In genomic region chr11:131764126-131764525, GRCh38 we compare ENCODE assay signal across 25 cellular contexts.
"Had no signal": no experiment of that assay in that cellular context is flagged by ENCODE, and none has a peak within 500 bp of the region (broad histone marks: within the 10 kb centered on the region; RNA-seq: fewer than 3 reads in every experiment).

No MANE protein-coding gene starts in this region.

- DNase-seq: cortex of kidney; effector CD8-positive, alpha-beta T cell; effector memory CD8-positive, alpha-beta T cell; endodermal cell; erythroblast; esophagus squamous epithelium; foreskin fibroblast; foreskin melanocyte; gastrocnemius medialis; glutamatergic neuron; head of caudate nucleus; heart right ventricle; hippocampal formation; left cardiac atrium; left lung; left ventricle myocardium superior; lower lobe of right lung; mesenchymal stem cell; mucosa of descending colon; naive B cell; naive thymus-derived CD8-positive, alpha-beta T cell had no signal

- ATAC-seq: effector memory CD8-positive, alpha-beta T cell; esophagus mucosa; gastrocnemius medialis; heart right ventricle; left cardiac atrium; left lung; left ventricle myocardium superior; lower lobe of right lung; mucosa of descending colon; naive thymus-derived CD8-positive, alpha-beta T cell had no signal

- FAIRE-seq: endometrium, islet of Langerhans, keratinocyte had no signal
